ENCODE assay signal across 12 cellular contexts in the genomic region with DNA sequence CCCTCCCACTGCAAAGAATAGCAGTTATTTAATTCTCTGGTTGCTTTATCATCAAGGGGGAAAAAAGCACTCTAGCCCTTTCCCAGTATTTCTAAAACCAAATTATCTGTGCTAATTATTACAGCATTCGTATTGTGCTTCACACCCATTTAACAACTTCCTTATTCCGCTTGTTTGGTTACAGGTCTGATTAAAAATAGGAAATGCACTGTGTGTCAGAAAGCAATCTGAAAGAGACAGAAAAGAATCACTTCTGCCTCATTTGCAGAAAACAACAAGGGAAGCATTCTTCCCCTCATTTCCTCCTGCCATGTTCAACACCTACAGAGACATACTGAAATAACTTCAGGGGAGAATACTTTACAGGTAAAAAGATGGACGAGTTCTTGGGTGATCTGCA.
A peak's percentile ranks its signal among the peaks of the same experiment; 100 is the strongest.
DNase-seq lines count a peak whose midpoint lies in the region; ATAC-seq and TF ChIP-seq lines count a peak whose summit lies in the region.
"Had no signal": no experiment of that assay in that cellular context is flagged by ENCODE, and none has a peak within 500 bp of the region (broad histone marks: within the 10 kb centered on the region; RNA-seq: fewer than 3 reads in every experiment).

No MANE protein-coding gene starts in this region.

- no peaks in the 10 kb centered on the region for H3K36me3 ChIP-seq in upper lobe of right lung
- H3K36me3 ChIP-seq: breast epithelium, esophagus muscularis mucosa had no signal

- no peaks in the 10 kb centered on the region for H3K27me3 ChIP-seq in upper lobe of right lung
- H3K27me3 ChIP-seq: esophagus muscularis mucosa had no signal

- no peak overlapping the region for H3K4me3 ChIP-seq in upper lobe of right lung
- H3K4me3 ChIP-seq: breast epithelium, esophagus muscularis mucosa had no signal

- TF ChIP-seq CTCF in GM10266 (IDR thresholded peaks at IDR 0.05; ENCODE audit: control insufficient read depth, insufficient read depth, low read depth, missing control alignments) (no peak), upper lobe of right lung (IDR thresholded peaks at IDR 0.05) (no peak)

- H3K27ac ChIP-seq in upper lobe of right lung, result no peak overlapping the region
- H3K27ac ChIP-seq: esophagus muscularis mucosa had no signal

- no peaks in the 10 kb centered on the region for H3K4me1 ChIP-seq in upper lobe of right lung
- H3K4me1 ChIP-seq: breast epithelium had no signal

- intact Hi-C loops in left colon (cut with DNase I, micrococcal nuclease) (no loop called here), upper lobe of right lung (cut with DNase I) (no loop called here)

- DNase-seq in GM10266 (ENCODE audit: extremely low spot score) (peak; percentile 7), NOMO-1 treated with DMSO at 0.1 percent for 48 hours (lab: John Stamatoyannopoulos, UW; ENCODE audit: unreplicated experiment) (peak; percentile 80), left colon (no peak), upper lobe of right lung (no peak), GDM1 (lab: John Stamatoyannopoulos, UW) (no peak), dermis blood vessel endothelial cell (no peak)
- DNase-seq: activated CD8-positive, alpha-beta memory T cell treated with anti-CD3 and anti-CD28 coated beads, Interleukin-2, amount 50 U/mL, for 4 hours; NCI-H69 had no signal

- no peaks in the 10 kb centered on the region for H3K9me3 ChIP-seq in upper lobe of right lung
- H3K9me3 ChIP-seq: breast epithelium, esophagus muscularis mucosa had no signal

- ATAC-seq in GM19043 (IDR thresholded peaks at IDR 0.05; ENCODE audit: low read depth, unreplicated experiment), result peak; percentile 45
- peak; percentile 32 for ATAC-seq in left colon
- no peak for ATAC-seq in upper lobe of right lung
- ATAC-seq in GM19397 (IDR thresholded peaks at IDR 0.05; ENCODE audit: unreplicated experiment), result no peak

Comparison
In these comparisons a context has a peak if more than half of its experiments do, and no peak if none do; other contexts are left out.
1. DNase-seq: peak in GM10266 (single experiment) and NOMO-1 treated with DMSO at 0.1 percent for 48 hours (single experiment); none in left colon (0 of 2), upper lobe of right lung (single experiment), GDM1 (single experiment) and dermis blood vessel endothelial cell (single experiment).
2. ATAC-seq: peak in GM19043 (single experiment) and left colon (single experiment); none in upper lobe of right lung (single experiment) and GM19397 (single experiment).